Comparison of ENCODE assay signal across 18 cellular contexts in the genomic region with DNA sequence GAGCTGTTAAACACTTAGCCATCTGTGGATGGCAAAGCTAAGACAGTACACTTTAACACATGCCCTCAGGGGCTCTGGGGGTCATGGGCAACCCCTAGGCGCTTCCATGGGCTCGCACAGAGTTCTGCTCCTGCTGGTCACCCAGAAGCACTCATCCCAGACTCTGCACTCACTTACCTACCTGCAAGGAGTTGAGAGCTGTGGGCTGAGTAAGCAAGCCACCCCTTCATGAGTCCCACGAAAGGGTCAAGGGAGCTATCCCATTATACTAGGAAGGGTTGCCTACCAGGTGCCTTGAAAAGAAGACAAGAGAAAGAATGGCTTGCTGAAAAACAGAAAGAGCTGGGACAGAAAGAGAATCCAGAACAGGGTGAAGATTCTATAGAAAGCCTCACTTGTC.
DNase-seq lines count a peak whose midpoint lies in the region; ATAC-seq and TF ChIP-seq lines count a peak whose summit lies in the region.
"Had no signal": no experiment of that assay in that cellular context is flagged by ENCODE, and none has a peak within 500 bp of the region (broad histone marks: within the 10 kb centered on the region; RNA-seq: fewer than 3 reads in every experiment).

No MANE protein-coding gene starts in this region.

- no peaks in the 10 kb centered on the region for H3K9me3 Mint-ChIP-seq in neural progenitor cell
- H3K9me3 Mint-ChIP-seq in stimulated activated effector memory CD8-positive, alpha-beta T cell treated with anti-CD3 and anti-CD28 coated beads, Interleukin-12 subunit alpha, Interleukin-12 subunit beta, amount 100 ng/mL, for 72 hours, result no peaks in the 10 kb centered on the region
- H3K9me3 Mint-ChIP-seq: CD4-positive, CD25-positive, alpha-beta regulatory T cell; CD8-positive, alpha-beta T cell had no signal

- DNase-seq in IMR-90, result no peak
- DNase-seq in PC-9, result no peak
- DNase-seq in neural progenitor cell (ENCODE audit: low spot score), result no peak
- DNase-seq in stimulated activated effector memory CD8-positive, alpha-beta T cell treated with anti-CD3 and anti-CD28 coated beads, Interleukin-12 subunit alpha, Interleukin-12 subunit beta, amount 100 ng/mL, for 72 hours (ENCODE audit: low spot score in 2 of 2), result no peak
- no peak for DNase-seq in COLO829 (ENCODE audit: low spot score)
- DNase-seq in DMS153 treated with DMSO at 0.1 percent for 48 hours (lab: John Stamatoyannopoulos, UW; ENCODE audit: unreplicated experiment), result no peak
- DNase-seq in heart right ventricle, result no peak
- DNase-seq: CD4-positive, CD25-positive, alpha-beta regulatory T cell; CD8-positive, alpha-beta T cell; DMS 273 treated with DMSO at 0.1 percent for 48 hours; DMS53; DMS79 treated with DMSO at 0.1 percent for 48 hours; GF-D8; H7; HCEC 1CT had no signal

- H3K4me3 Mint-ChIP-seq in neural progenitor cell, result no peak overlapping the region
- no peak overlapping the region for H3K4me3 Mint-ChIP-seq in stimulated activated effector memory CD8-positive, alpha-beta T cell treated with anti-CD3 and anti-CD28 coated beads, Interleukin-12 subunit alpha, Interleukin-12 subunit beta, amount 100 ng/mL, for 72 hours
- H3K4me3 Mint-ChIP-seq: B cell; CD4-positive, CD25-positive, alpha-beta regulatory T cell; CD8-positive, alpha-beta T cell had no signal

- H3K27ac Mint-ChIP-seq in neural progenitor cell, result no peak overlapping the region
- no peak overlapping the region for H3K27ac Mint-ChIP-seq in stimulated activated effector memory CD8-positive, alpha-beta T cell treated with anti-CD3 and anti-CD28 coated beads, Interleukin-12 subunit alpha, Interleukin-12 subunit beta, amount 100 ng/mL, for 72 hours
- H3K27ac Mint-ChIP-seq: B cell; CD4-positive, CD25-positive, alpha-beta regulatory T cell; CD8-positive, alpha-beta T cell had no signal

- H3K23ac ChIP-seq in IMR-90 (ENCODE audit: low read depth, low read length), result no peak overlapping the region

- no peak overlapping the region for H3K18ac ChIP-seq in IMR-90 (ENCODE audit: low read depth, low read length)

- in situ Hi-C loops in IMR-90 (cut with MboI; ENCODE audit: low sequenced_read_pairs), result no loop called here

- H3K27ac ChIP-seq in IMR-90 (ENCODE audit: insufficient read depth, low read length) (no peak overlapping the region), PC-9 (no peak overlapping the region), neural progenitor cell (no peak overlapping the region), heart right ventricle (no peak overlapping the region)
- H3K27ac ChIP-seq: BLaER1, C4-2B had no signal

- TF ChIP-seq RAD21 in IMR-90 (IDR thresholded peaks at IDR 0.05; ENCODE audit: low read length), result no peak

- H2AK5ac ChIP-seq in IMR-90 (ENCODE audit: low read depth, low read length), result no peak overlapping the region

- no peaks in the 10 kb centered on the region for H3K9me1 ChIP-seq in IMR-90 (ENCODE audit: insufficient read depth, low read length)

- no peak overlapping the region for H3K14ac ChIP-seq in IMR-90 (replicated peaks; ENCODE audit: low read depth, low read length)

- H3K9ac ChIP-seq in IMR-90 (ENCODE audit: low read depth, low read length) (no peak overlapping the region), neural progenitor cell (no peak overlapping the region)
- H3K9ac ChIP-seq: BLaER1 had no signal

- POLR2A ChIA-PET in IMR-90 (lab: Charles Lee; ENCODE audit: unreplicated experiment), result no interaction called here
- POLR2A ChIA-PET in PC-9 (lab: Charles Lee; ENCODE audit: unreplicated experiment), result no interaction called here

- H2BK120ac ChIP-seq in IMR-90 (ENCODE audit: low read depth, low read length), result no peak overlapping the region

- no peaks in the 10 kb centered on the region for H3K27me3 Mint-ChIP-seq in neural progenitor cell (ENCODE audit: insufficient read depth, low read depth)
- H3K27me3 Mint-ChIP-seq: B cell; CD4-positive, CD25-positive, alpha-beta regulatory T cell had no signal

- no peak overlapping the region for H2AK9ac ChIP-seq in IMR-90 (replicated peaks; ENCODE audit: low read depth, low read length, poor library complexity)

- no peaks in the 10 kb centered on the region for H3K9me2 ChIP-seq in PC-9 (ENCODE audit: insufficient read depth)

- no CpG with 5 or more reads among the region's 3 CpGs for WGBS in IMR-90 (ENCODE audit: extremely low coverage in 2 of 2, insufficient read length in 1 of 2), 2 experiments
- 83 to 89% methylated on average over 3 of the region's 3 CpGs for WGBS in heart right ventricle, 2 donors

- H2BK15ac ChIP-seq in IMR-90 (ENCODE audit: low read depth, low read length), result no peak overlapping the region; the same call in 2 of the 3 replicates

- BruUV-seq in IMR-90 (replicated peaks; lab: Mats Ljungman, UMichigan) (no TSS peak), PC-9 (replicated peaks; lab: Mats Ljungman, UMichigan) (no TSS peak)

- dilution Hi-C loops in IMR-90 (cut with HindIII; ENCODE audit: low sequenced_read_pairs, unreplicated experiment), result no loop called here

- H3K79me2 ChIP-seq in PC-9 (ENCODE audit: low read depth) (no peaks in the 10 kb centered on the region), neural progenitor cell (ENCODE audit: low read depth) (no peaks in the 10 kb centered on the region)

- peak overlapping the region; percentile 20; the same call in 1 of the 2 replicates for H3K4ac ChIP-seq in IMR-90 (ENCODE audit: low read depth, low read length)

- no peak overlapping the region for H3K4me2 ChIP-seq in IMR-90 (ENCODE audit: low read depth, low read length)
- no peak overlapping the region for H3K4me2 ChIP-seq in PC-9
- no peak overlapping the region for H3K4me2 ChIP-seq in neural progenitor cell
- H3K4me2 ChIP-seq: BLaER1 had no signal

- no peak overlapping the region for H4K5ac ChIP-seq in IMR-90 (ENCODE audit: low read depth, low read length)

- H3F3A ChIP-seq in PC-9 (ENCODE audit: insufficient read depth, low read depth) (peaks cover 12% of the 10 kb centered on the region; the same call in 1 of the 2 replicates), neural progenitor cell (ENCODE audit: low read depth) (peaks cover 4% of the 10 kb centered on the region)

- H3K4me1 Mint-ChIP-seq in neural progenitor cell, result peaks cover 14% of the 10 kb centered on the region
- H3K4me1 Mint-ChIP-seq in stimulated activated effector memory CD8-positive, alpha-beta T cell treated with anti-CD3 and anti-CD28 coated beads, Interleukin-12 subunit alpha, Interleukin-12 subunit beta, amount 100 ng/mL, for 72 hours, result no peaks in the 10 kb centered on the region
- H3K4me1 Mint-ChIP-seq: CD4-positive, CD25-positive, alpha-beta regulatory T cell had no signal

- CTCF ChIA-PET in IMR-90 (lab: Yijun Ruan, JAX), result no interaction called here
- CTCF ChIA-PET in PC-9 (lab: Charles Lee), result no interaction called here

- H3K56ac ChIP-seq in IMR-90 (ENCODE audit: extremely low read depth, insufficient read depth, low read length), result no peak overlapping the region

- H2BK5ac ChIP-seq in IMR-90 (ENCODE audit: low read depth, low read length, poor library complexity, severe bottlenecking), result no peak overlapping the region

- H3K36me3 ChIP-seq in IMR-90 (ENCODE audit: control insufficient read depth, insufficient read depth, low read length) (no peaks in the 10 kb centered on the region), PC-9 (ENCODE audit: low read depth) (no peaks in the 10 kb centered on the region), neural progenitor cell (no peaks in the 10 kb centered on the region), heart right ventricle (no peaks in the 10 kb centered on the region)
- H3K36me3 ChIP-seq: BLaER1 had no signal

- no peak for ATAC-seq in IMR-90 (ENCODE audit: low read depth)
- peak; percentile 37 for ATAC-seq in stimulated activated effector memory CD8-positive, alpha-beta T cell treated with anti-CD3 and anti-CD28 coated beads, Interleukin-12 subunit alpha, Interleukin-12 subunit beta, amount 100 ng/mL, for 72 hours
- no peak for ATAC-seq in heart right ventricle
- ATAC-seq: CD8-positive, alpha-beta T cell had no signal

- intact Hi-C loops in IMR-90 (cut with micrococcal nuclease) (no loop called here), PC-9 (cut with micrococcal nuclease; ENCODE audit: unreplicated experiment) (loop anchor here (10.0 kb wide), 2 partner anchors 72 to 362 kb away; partner anchors contain the start of gene SMC5), heart right ventricle (cut with DNase I) (loop anchor here in 1 of 10 donors (10.0 kb wide), 1 partner anchor 318 kb away; no protein-coding TSS in a partner anchor)

- H3K4me1 ChIP-seq in IMR-90 (ENCODE audit: control insufficient read depth, insufficient read depth, low read length) (peaks cover 4% of the 10 kb centered on the region; the same call in 1 of the 2 replicates), PC-9 (replicated peaks; ENCODE audit: insufficient read depth) (peaks cover 34% of the 10 kb centered on the region), neural progenitor cell (peaks cover 22% of the 10 kb centered on the region), heart right ventricle (peaks cover 0 to 13% (median 3%) of the 10 kb centered on the region in 9 donors)
- H3K4me1 ChIP-seq: BLaER1 had no signal

- no peak overlapping the region for H2AFZ ChIP-seq in IMR-90 (replicated peaks; ENCODE audit: low read length, poor library complexity)
- H2AFZ ChIP-seq in PC-9, result peak overlapping the region; percentile 49; the same call in 1 of the 2 replicates
- H2AFZ ChIP-seq in neural progenitor cell (replicated peaks), result peak overlapping the region; percentile 9

- no peak overlapping the region for H4K8ac ChIP-seq in IMR-90 (ENCODE audit: low read depth in 2 of 2, low read length in 2 of 2)

- H3K9me3 ChIP-seq in IMR-90 (ENCODE audit: control insufficient read depth, insufficient read depth, low read length), result no peaks in the 10 kb centered on the region
- peaks cover 6% of the 10 kb centered on the region; the same call in 1 of the 2 replicates for H3K9me3 ChIP-seq in PC-9 (ENCODE audit: insufficient read depth, low read depth)
- no peaks in the 10 kb centered on the region for H3K9me3 ChIP-seq in neural progenitor cell (ENCODE audit: low read depth)
- H3K9me3 ChIP-seq in heart right ventricle, result no peaks in the 10 kb centered on the region
- H3K9me3 ChIP-seq: BLaER1 had no signal

- no peak overlapping the region for H4K91ac ChIP-seq in IMR-90 (ENCODE audit: insufficient read depth, low read depth, low read length)

- no peaks in the 10 kb centered on the region for H3K36me3 Mint-ChIP-seq in neural progenitor cell
- H3K36me3 Mint-ChIP-seq in stimulated activated effector memory CD8-positive, alpha-beta T cell treated with anti-CD3 and anti-CD28 coated beads, Interleukin-12 subunit alpha, Interleukin-12 subunit beta, amount 100 ng/mL, for 72 hours, result no peaks in the 10 kb centered on the region
- H3K36me3 Mint-ChIP-seq: CD4-positive, CD25-positive, alpha-beta regulatory T cell; CD8-positive, alpha-beta T cell had no signal

- no peak overlapping the region for H2BK20ac ChIP-seq in IMR-90 (ENCODE audit: low read depth, low read length)

- H3K4me3 ChIP-seq in IMR-90 (ENCODE audit: insufficient read depth, low read depth, low read length) (no peak overlapping the region), PC-9 (no peak overlapping the region), neural progenitor cell (no peak overlapping the region), heart right ventricle (no peak overlapping the region)
- H3K4me3 ChIP-seq: BLaER1 had no signal

- TF ChIP-seq POLR2A in IMR-90 (IDR thresholded peaks at IDR 0.05; ENCODE audit: low read depth, low read length), result no peak

- H4K20me1 ChIP-seq in IMR-90 (ENCODE audit: insufficient read depth, low read length) (no peaks in the 10 kb centered on the region), PC-9 (ENCODE audit: insufficient read depth) (no peaks in the 10 kb centered on the region), neural progenitor cell (ENCODE audit: low read depth) (no peaks in the 10 kb centered on the region)
- H4K20me1 ChIP-seq: BLaER1 had no signal

- H3K79me1 ChIP-seq in IMR-90 (ENCODE audit: low read depth in 1 of 2, low read length in 2 of 2), result no peaks in the 10 kb centered on the region

- TF ChIP-seq CTCF in IMR-90 (conservative IDR thresholded peaks at IDR 0.05; ENCODE audit: low read depth, low read length), result no peak
- no peak for TF ChIP-seq CTCF in PC-9 (conservative IDR thresholded peaks at IDR 0.05)
- TF ChIP-seq CTCF in neural progenitor cell (IDR thresholded peaks at IDR 0.05), result no peak
- no peak for TF ChIP-seq CTCF in heart right ventricle (IDR thresholded peaks at IDR 0.05)

- H3K27me3 ChIP-seq in IMR-90 (ENCODE audit: control insufficient read depth, insufficient read depth, low read length), result no peaks in the 10 kb centered on the region
- H3K27me3 ChIP-seq in PC-9 (ENCODE audit: insufficient read depth, low read depth), result no peaks in the 10 kb centered on the region
- H3K27me3 ChIP-seq in neural progenitor cell, result no peaks in the 10 kb centered on the region
- no peaks in the 10 kb centered on the region for H3K27me3 ChIP-seq in heart right ventricle
- H3K27me3 ChIP-seq: BLaER1 had no signal
